In the genomic region with DNA sequence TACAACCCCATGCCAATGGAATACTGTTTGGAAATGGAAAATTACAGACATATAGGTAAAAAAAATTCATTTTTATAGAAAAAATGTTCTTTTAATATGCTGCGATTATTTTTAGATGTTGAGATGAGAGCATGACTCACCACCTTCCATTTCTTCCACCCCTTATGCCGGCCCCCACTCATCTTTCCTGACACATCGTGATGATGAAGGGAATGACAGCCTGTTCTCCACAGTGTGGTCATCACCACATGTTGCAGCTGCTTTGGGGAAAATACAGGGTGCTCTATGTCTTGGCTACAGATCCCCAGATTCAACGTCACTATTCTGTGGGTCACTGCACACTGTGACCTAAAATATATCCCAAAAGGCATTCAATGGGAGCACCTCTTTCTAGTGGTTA, we compare ENCODE assay signal across 1 cellular context.
TF ChIP-seq lines count a peak whose summit lies in the region.

No MANE protein-coding gene starts in this region.

TF ChIP-seq in SK-N-SH, 30 proteins besides CTCF, POLR2A, EP300 and RAD21 (continued from another document):
- TF ChIP-seq TAF1 (IDR thresholded peaks at IDR 0.05; ENCODE audit: borderline replicate concordance, low read depth, low read length) (no peak), FOXM1 (IDR thresholded peaks at IDR 0.05; ENCODE audit: low read depth) (no peak), FOSL2 (IDR thresholded peaks at IDR 0.05; ENCODE audit: borderline replicate concordance, low read depth) (no peak)
